31 cellular contexts compared by ENCODE assay signal in genomic region chr18:43247944-43248343, GRCh38. TPM values are rescaled to one million over a fixed set of nuclear protein-coding genes. Genes with fewer than 3 reads are reported as not detected.
"Had no signal": no experiment of that assay in that cellular context is flagged by ENCODE, and none has a peak within 500 bp of the region (broad histone marks: within the 10 kb centered on the region; RNA-seq: fewer than 3 reads in every experiment).

No MANE protein-coding gene starts in this region.

- H3K9me3 ChIP-seq: colonic mucosa, esophagus squamous epithelium, gastroesophageal sphincter, heart left ventricle, left lung, lower lobe of right lung, mucosa of descending colon had no signal

- H3K27me3 ChIP-seq: colonic mucosa, esophagus squamous epithelium, foreskin keratinocyte, gastroesophageal sphincter, heart left ventricle, hepatocyte, left lung had no signal

- H3K36me3 ChIP-seq: colonic mucosa, esophagus squamous epithelium, gastroesophageal sphincter, heart left ventricle, left lung, lower lobe of right lung had no signal

- H3K4me1 ChIP-seq: colonic mucosa, esophagus squamous epithelium, foreskin keratinocyte, gastroesophageal sphincter, heart left ventricle, left lung, lower lobe of right lung had no signal

- H3K4me3 ChIP-seq: colonic mucosa, esophagus squamous epithelium, gastroesophageal sphincter, heart left ventricle, hepatocyte, left lung, lower lobe of right lung, mucosa of descending colon had no signal

- H2AFZ ChIP-seq: hepatocyte had no signal

- H3K4me2 ChIP-seq: hepatocyte had no signal

- DNase-seq: colonic mucosa; cortex of kidney; effector CD8-positive, alpha-beta T cell; effector memory CD8-positive, alpha-beta T cell; endodermal cell; erythroblast; esophagus squamous epithelium; foreskin keratinocyte; heart left ventricle; hypothalamus; immature natural killer cell; islet precursor cell; kidney; kidney glomerular epithelial cell; left colon; left lung; left ventricle myocardium superior; lower lobe of right lung; mesenchymal stem cell; mucosa of descending colon; naive B cell had no signal

- ATAC-seq: effector memory CD8-positive, alpha-beta T cell; esophagus mucosa; foreskin keratinocyte; gastroesophageal sphincter; heart left ventricle; left colon; left lung; left ventricle myocardium superior; lower lobe of right lung; mucosa of descending colon had no signal

- H3K79me2 ChIP-seq: hepatocyte had no signal

- H3K27ac ChIP-seq: colonic mucosa, epithelial cell of prostate, esophagus squamous epithelium, foreskin keratinocyte, gastroesophageal sphincter, heart left ventricle, hepatocyte, left lung, lower lobe of right lung had no signal

RNA-seq across cellular contexts. Expression of gene SYT4, which starts 29.3 kb away (rescaled TPM):
- total RNA-seq: dermis microvascular lymphatic vessel endothelial cell, esophagus mucosa, esophagus squamous epithelium, fibroblast of villous mesenchyme, foreskin keratinocyte, kidney, lower leg skin, lower lobe of right lung, lung microvascular endothelial cell, mesenteric fat pad, myocyte had no signal
- polyA plus RNA-seq: foreskin keratinocyte, heart left ventricle, immature natural killer cell had no signal
